ENCODE assay signal across 1 cellular context in the genomic region with DNA sequence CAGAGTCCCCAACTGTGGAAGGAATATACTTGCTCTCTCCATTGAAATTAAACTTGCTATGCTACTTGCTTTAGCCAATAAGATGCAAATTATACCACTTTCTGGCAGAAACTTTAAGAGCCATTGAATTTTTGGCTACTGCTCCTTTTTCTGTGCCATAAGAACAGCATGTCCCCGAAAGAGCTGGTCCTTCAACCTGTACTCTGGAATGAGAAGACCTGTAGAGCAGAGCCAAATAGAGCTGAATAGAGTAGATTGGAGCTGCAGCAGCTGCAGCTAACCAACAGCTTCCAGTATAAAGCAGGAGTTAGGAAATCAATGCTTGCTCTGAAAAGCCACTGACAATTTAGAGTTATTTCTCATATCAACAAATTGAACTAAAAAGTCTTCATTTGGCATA.
TF ChIP-seq lines count a peak whose summit lies in the region.

No MANE protein-coding gene starts in this region.

TF ChIP-seq in HepG2, 621 proteins besides CTCF, POLR2A, EP300 and RAD21 (continued from another document):
- no peak for TF ChIP-seq HCFC1 (IDR thresholded peaks at IDR 0.05; ENCODE audit: low read depth, low read length)
TF ChIP-seq in HepG2: peak in this region for 0.
